In the genomic region with DNA sequence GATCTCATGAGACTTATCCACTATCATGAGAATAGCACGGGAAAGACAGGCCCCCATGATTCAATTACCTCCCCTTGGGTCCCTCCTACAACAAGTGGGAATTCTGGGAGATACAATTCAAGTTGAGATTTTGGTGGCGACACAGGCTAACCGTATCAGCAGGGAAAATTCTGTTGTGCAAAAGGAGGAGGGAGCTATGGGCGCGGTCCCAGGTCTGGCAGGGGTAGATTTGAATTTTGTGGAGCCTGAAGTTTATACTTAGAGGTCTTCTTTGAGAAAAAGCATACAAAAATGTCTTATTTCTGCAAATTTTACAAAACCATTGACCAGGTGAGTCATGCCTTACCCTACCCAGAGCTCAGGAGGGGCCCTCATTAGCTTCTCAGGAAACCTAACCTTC, we compare ENCODE assay signal across 1 cellular context.
TF ChIP-seq lines count a peak whose summit lies in the region.

No MANE protein-coding gene starts in this region.

TF ChIP-seq in HepG2, 621 proteins besides CTCF, POLR2A, EP300 and RAD21:
- no peak for TF ChIP-seq ZBTB3 (CRISPR knock-in tag; IDR thresholded peaks at IDR 0.05; ENCODE audit: borderline replicate concordance, low read depth)
- TF ChIP-seq SMARCC2 (IDR thresholded peaks at IDR 0.05): no peak
- TF ChIP-seq ZNF33A (CRISPR knock-in tag; IDR thresholded peaks at IDR 0.05; ENCODE audit: borderline replicate concordance): no peak
- no peak for TF ChIP-seq HMG20B (CRISPR knock-in tag; conservative IDR thresholded peaks at IDR 0.05)
- TF ChIP-seq ZNF33B (CRISPR knock-in tag; IDR thresholded peaks at IDR 0.05): no peak
- TF ChIP-seq ZNF616 (CRISPR knock-in tag; IDR thresholded peaks at IDR 0.05; ENCODE audit: low read depth): no peak
- TF ChIP-seq ZZZ3 (CRISPR knock-in tag; IDR thresholded peaks at IDR 0.05; ENCODE audit: borderline replicate concordance): no peak
- TF ChIP-seq TBL1XR1 (IDR thresholded peaks at IDR 0.05; ENCODE audit: borderline replicate concordance, low read length, partially characterized antibody): no peak
- TF ChIP-seq, protein P1, sequence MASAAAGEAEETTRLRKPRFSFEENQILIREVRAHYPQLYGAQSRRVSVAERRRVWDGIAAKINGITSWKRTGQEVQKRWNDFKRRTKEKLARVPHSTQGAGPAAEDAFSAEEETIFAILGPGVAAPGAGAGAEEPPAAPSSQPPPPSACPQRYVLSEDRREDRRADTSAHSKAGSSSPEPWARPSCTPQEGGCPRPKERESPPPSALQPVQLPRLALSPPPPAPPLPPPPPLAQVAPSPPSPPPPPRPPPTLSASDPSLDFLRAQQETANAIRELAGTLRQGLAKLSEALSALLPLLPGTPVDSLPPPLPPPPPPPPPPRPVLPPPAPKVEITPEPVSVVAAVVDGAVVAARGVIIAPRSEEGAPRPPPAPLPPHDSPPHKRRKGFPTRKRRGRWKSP (CRISPR knock-in tag; IDR thresholded peaks at IDR 0.05): no peak
- TF ChIP-seq RAD51 (IDR thresholded peaks at IDR 0.05; ENCODE audit: borderline replicate concordance): no peak
- TF ChIP-seq REL (CRISPR knock-in tag; conservative IDR thresholded peaks at IDR 0.05): no peak
- TF ChIP-seq ZNF749 (CRISPR knock-in tag; IDR thresholded peaks at IDR 0.05; ENCODE audit: borderline replicate concordance): no peak
- no peak for TF ChIP-seq IKZF4 (CRISPR knock-in tag; IDR thresholded peaks at IDR 0.05; ENCODE audit: borderline replicate concordance, low read depth, not compliant biosample characterization)
- TF ChIP-seq ASH2L (IDR thresholded peaks at IDR 0.05; ENCODE audit: insufficient read length, low read depth, low read length): no peak
- no peak for TF ChIP-seq SP1 (IDR thresholded peaks at IDR 0.05)
- no peak for TF ChIP-seq SP1 (CRISPR knock-in tag; IDR thresholded peaks at IDR 0.05)
- TF ChIP-seq ZNF17 (CRISPR knock-in tag; IDR thresholded peaks at IDR 0.05): no peak
- TF ChIP-seq SOX13 (IDR thresholded peaks at IDR 0.05): no peak
- TF ChIP-seq SOX13 (CRISPR knock-in tag; conservative IDR thresholded peaks at IDR 0.05 in 1 of 2, IDR thresholded peaks at IDR 0.05 in 1 of 2): no peak
- TF ChIP-seq, protein P2, sequence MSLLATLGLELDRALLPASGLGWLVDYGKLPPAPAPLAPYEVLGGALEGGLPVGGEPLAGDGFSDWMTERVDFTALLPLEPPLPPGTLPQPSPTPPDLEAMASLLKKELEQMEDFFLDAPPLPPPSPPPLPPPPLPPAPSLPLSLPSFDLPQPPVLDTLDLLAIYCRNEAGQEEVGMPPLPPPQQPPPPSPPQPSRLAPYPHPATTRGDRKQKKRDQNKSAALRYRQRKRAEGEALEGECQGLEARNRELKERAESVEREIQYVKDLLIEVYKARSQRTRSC (CRISPR knock-in tag; IDR thresholded peaks at IDR 0.05; ENCODE audit: low read depth): no peak
- TF ChIP-seq KLF9 (CRISPR knock-in tag; IDR thresholded peaks at IDR 0.05; ENCODE audit: low read depth): no peak
- TF ChIP-seq, protein P3, sequence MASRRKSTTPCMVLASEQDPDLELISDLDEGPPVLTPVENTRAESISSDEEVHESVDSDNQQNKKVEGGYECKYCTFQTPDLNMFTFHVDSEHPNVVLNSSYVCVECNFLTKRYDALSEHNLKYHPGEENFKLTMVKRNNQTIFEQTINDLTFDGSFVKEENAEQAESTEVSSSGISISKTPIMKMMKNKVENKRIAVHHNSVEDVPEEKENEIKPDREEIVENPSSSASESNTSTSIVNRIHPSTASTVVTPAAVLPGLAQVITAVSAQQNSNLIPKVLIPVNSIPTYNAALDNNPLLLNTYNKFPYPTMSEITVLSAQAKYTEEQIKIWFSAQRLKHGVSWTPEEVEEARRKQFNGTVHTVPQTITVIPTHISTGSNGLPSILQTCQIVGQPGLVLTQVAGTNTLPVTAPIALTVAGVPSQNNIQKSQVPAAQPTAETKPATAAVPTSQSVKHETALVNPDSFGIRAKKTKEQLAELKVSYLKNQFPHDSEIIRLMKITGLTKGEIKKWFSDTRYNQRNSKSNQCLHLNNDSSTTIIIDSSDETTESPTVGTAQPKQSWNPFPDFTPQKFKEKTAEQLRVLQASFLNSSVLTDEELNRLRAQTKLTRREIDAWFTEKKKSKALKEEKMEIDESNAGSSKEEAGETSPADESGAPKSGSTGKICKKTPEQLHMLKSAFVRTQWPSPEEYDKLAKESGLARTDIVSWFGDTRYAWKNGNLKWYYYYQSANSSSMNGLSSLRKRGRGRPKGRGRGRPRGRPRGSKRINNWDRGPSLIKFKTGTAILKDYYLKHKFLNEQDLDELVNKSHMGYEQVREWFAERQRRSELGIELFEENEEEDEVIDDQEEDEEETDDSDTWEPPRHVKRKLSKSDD (CRISPR knock-in tag; IDR thresholded peaks at IDR 0.05; ENCODE audit: low read depth): no peak
